ENCODE assay signal across 11 cellular contexts in genomic region chr7:116443101-116443523, GRCh38. TPM values are rescaled to one million over a fixed set of nuclear protein-coding genes. Genes with fewer than 3 reads are reported as not detected.
A peak's percentile ranks its signal among the peaks of the same experiment; 100 is the strongest.
DNase-seq lines count a peak whose midpoint lies in the region; ATAC-seq and TF ChIP-seq lines count a peak whose summit lies in the region.
"Had no signal": no experiment of that assay in that cellular context is flagged by ENCODE, and none has a peak within 500 bp of the region (broad histone marks: within the 10 kb centered on the region; RNA-seq: fewer than 3 reads in every experiment).

No MANE protein-coding gene starts in this region.

- H3K27me3 Mint-ChIP-seq in natural killer cell treated with Interleukin-12 subunit alpha and Interleukin-12 subunit beta and Interleukin-15 and Interleukin-18, amount 100 ng/mL, for 72 hours, result peaks cover 14 to 44% of the 10 kb centered on the region in 2 donors

- TF ChIP-seq CTCF in cardiac fibroblast (IDR thresholded peaks at IDR 0.05; ENCODE audit: low read depth, low read length), result no peak
- TF ChIP-seq CTCF in left lung (IDR thresholded peaks at IDR 0.05), result no peak
- no peak for TF ChIP-seq CTCF in prostate gland (IDR thresholded peaks at IDR 0.05)

- H3K4me1 ChIP-seq in left lung (peaks cover 11 to 15% of the 10 kb centered on the region in 2 donors), prostate gland (replicated peaks) (no peaks in the 10 kb centered on the region)
- H3K4me1 ChIP-seq: BE2C had no signal

- WGBS in prostate gland, result 50% methylated on average over 1 of the region's 1 CpG

- TF ChIP-seq POLR2A in prostate gland (IDR thresholded peaks at IDR 0.05), result no peak

- H3K27ac Mint-ChIP-seq in natural killer cell treated with Interleukin-12 subunit alpha and Interleukin-12 subunit beta and Interleukin-15 and Interleukin-18, amount 100 ng/mL, for 72 hours, result no peak overlapping the region
- H3K27ac Mint-ChIP-seq: activated naive CD8-positive, alpha-beta T cell treated with anti-CD3 and anti-CD28 coated beads for 36 hours had no signal

- no peaks in the 10 kb centered on the region for H3K9me3 Mint-ChIP-seq in natural killer cell treated with Interleukin-12 subunit alpha and Interleukin-12 subunit beta and Interleukin-15 and Interleukin-18, amount 100 ng/mL, for 72 hours
- H3K9me3 Mint-ChIP-seq: activated naive CD8-positive, alpha-beta T cell treated with anti-CD3 and anti-CD28 coated beads for 36 hours had no signal

- no peaks in the 10 kb centered on the region for H3K4me1 Mint-ChIP-seq in natural killer cell treated with Interleukin-12 subunit alpha and Interleukin-12 subunit beta and Interleukin-15 and Interleukin-18, amount 100 ng/mL, for 72 hours (ENCODE audit: low read depth in 2 of 2)
- H3K4me1 Mint-ChIP-seq: activated naive CD8-positive, alpha-beta T cell treated with anti-CD3 and anti-CD28 coated beads for 36 hours had no signal

- H3K4me3 ChIP-seq in cardiac fibroblast (replicated peaks in 1 of 2; ENCODE audit: low read depth in 2 of 2, low read length in 2 of 2), result no peak overlapping the region
- H3K4me3 ChIP-seq in left lung, result no peak overlapping the region
- H3K4me3 ChIP-seq in prostate gland, result no peak overlapping the region

- H3K27me3 ChIP-seq in left lung (no peaks in the 10 kb centered on the region), prostate gland (replicated peaks; ENCODE audit: insufficient read depth) (no peaks in the 10 kb centered on the region)

- ATAC-seq in left lung, result peak; percentile 81
- no peak for ATAC-seq in HG03280 (IDR thresholded peaks at IDR 0.05; ENCODE audit: unreplicated experiment)
- ATAC-seq in natural killer cell treated with Interleukin-12 subunit alpha and Interleukin-12 subunit beta and Interleukin-15 and Interleukin-18, amount 100 ng/mL, for 72 hours, result no peak

- H3K36me3 ChIP-seq in left lung (no peaks in the 10 kb centered on the region), prostate gland (no peaks in the 10 kb centered on the region)
- H3K36me3 ChIP-seq: BE2C had no signal

- H3K27ac ChIP-seq in left lung (peak overlapping the region; percentile 38 to 51), prostate gland (no peak overlapping the region)

- intact Hi-C loops in left lung (cut with DNase I) (no loop called here), prostate gland (cut with DNase I) (loop anchor here (10.0 kb wide), 1 partner anchor 82 kb away; the partner anchor contains the start of gene CAV1)

- DNase-seq in A172 (ENCODE audit: low spot score) (peak; percentile 97), HS-5 (ENCODE audit: low read depth) (peak; percentile 91), cardiac fibroblast (ENCODE audit: low read depth in 2 of 2) (peak; percentile 95 to 98), left lung (no peak), prostate gland (ENCODE audit: low spot score) (no peak), GM19238 (ENCODE audit: insufficient read length, low spot score) (no peak)
- no peak for DNase-seq in natural killer cell treated with Interleukin-12 subunit alpha and Interleukin-12 subunit beta and Interleukin-15 and Interleukin-18, amount 100 ng/mL, for 72 hours (ENCODE audit: low spot score)
- DNase-seq: activated naive CD8-positive, alpha-beta T cell treated with anti-CD3 and anti-CD28 coated beads for 36 hours; BE2C; KBM-7 had no signal

- no peaks in the 10 kb centered on the region for H3K36me3 Mint-ChIP-seq in natural killer cell treated with Interleukin-12 subunit alpha and Interleukin-12 subunit beta and Interleukin-15 and Interleukin-18, amount 100 ng/mL, for 72 hours
- H3K36me3 Mint-ChIP-seq: activated naive CD8-positive, alpha-beta T cell treated with anti-CD3 and anti-CD28 coated beads for 36 hours had no signal

- H3K9me3 ChIP-seq in left lung, result no peaks in the 10 kb centered on the region
- H3K9me3 ChIP-seq in prostate gland, result no peaks in the 10 kb centered on the region
- H3K9me3 ChIP-seq: BE2C had no signal

- no peak overlapping the region for H3K4me3 Mint-ChIP-seq in natural killer cell treated with Interleukin-12 subunit alpha and Interleukin-12 subunit beta and Interleukin-15 and Interleukin-18, amount 100 ng/mL, for 72 hours
- H3K4me3 Mint-ChIP-seq: activated naive CD8-positive, alpha-beta T cell treated with anti-CD3 and anti-CD28 coated beads for 36 hours had no signal

RNA-seq across cellular contexts. Expression of gene CAV2, which starts 56.4 kb away (rescaled TPM):
- 139 and 158 TPM in 2 replicates for total RNA-seq in A172 (2014; rRNA removed; shearing (Covaris generic))
- total RNA-seq in left lung, result 100 to 1,000 TPM; 162 to 210 TPM
- total RNA-seq in prostate gland, result 10 to 100 TPM; 23.2 to 49.6 TPM
- total RNA-seq in natural killer cell treated with Interleukin-12 subunit alpha and Interleukin-12 subunit beta and Interleukin-15 and Interleukin-18, amount 100 ng/mL, for 72 hours, result not detected
- total RNA-seq: activated naive CD8-positive, alpha-beta T cell treated with anti-CD3 and anti-CD28 coated beads for 36 hours had no signal

Comparison
In these comparisons a context has a peak if more than half of its experiments do, and no peak if none do; other contexts are left out.
1. DNase-seq: peak in A172 (single experiment), HS-5 (single experiment) and cardiac fibroblast (2 of 2); none in left lung (0 of 2), prostate gland (single experiment), natural killer cell treated with Interleukin-12 subunit alpha and Interleukin-12 subunit beta and Interleukin-15 and Interleukin-18, amount 100 ng/mL, for 72 hours (single experiment) and GM19238 (single experiment).
2. H3K27ac ChIP-seq: peak in left lung (2 of 2); none in prostate gland (0 of 2).
3. RNA of gene CAV2, which starts 56.4 kb away (total RNA-seq): 162 to 210 TPM in left lung, 139 to 158 TPM in A172 and 23.2 to 49.6 TPM in prostate gland; not detected in natural killer cell treated with Interleukin-12 subunit alpha and Interleukin-12 subunit beta and Interleukin-15 and Interleukin-18, amount 100 ng/mL, for 72 hours; every median in the first group is over 10 times any median in the second.